28 cellular contexts compared by ENCODE assay signal in the genomic region with DNA sequence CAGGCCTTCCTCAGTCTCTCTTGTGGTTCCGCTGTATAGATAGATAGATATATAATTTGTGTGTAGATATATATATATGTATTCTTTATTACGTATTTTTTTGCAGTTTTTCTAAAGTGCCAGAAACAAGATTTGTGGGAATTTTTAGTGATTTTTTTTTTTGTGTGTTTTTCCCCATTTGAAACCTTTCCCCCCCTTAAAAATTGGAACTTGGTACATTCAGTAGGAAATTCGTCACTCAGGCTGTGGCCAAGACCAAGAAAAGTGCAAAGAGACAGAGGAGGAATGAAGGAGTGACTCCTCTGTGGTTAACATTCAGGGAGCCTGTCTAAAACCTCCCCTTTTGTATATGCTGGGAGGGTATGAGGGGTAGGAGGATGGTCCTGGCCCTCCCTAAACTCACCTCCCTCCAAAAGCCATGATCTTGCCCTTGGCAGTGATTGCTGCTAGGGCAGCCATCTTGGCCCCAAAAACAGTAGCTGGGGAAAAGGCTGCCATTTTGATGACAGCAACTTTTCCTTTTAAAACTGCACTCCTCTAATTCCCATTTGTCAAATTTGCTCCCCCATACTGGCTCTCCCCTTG. TPM values are rescaled to one million over a fixed set of nuclear protein-coding genes. Genes with fewer than 3 reads are reported as not detected.
DNase-seq lines count a peak whose midpoint lies in the region; ATAC-seq and TF ChIP-seq lines count a peak whose summit lies in the region.
"Had no signal": no experiment of that assay in that cellular context is flagged by ENCODE, and none has a peak within 500 bp of the region (broad histone marks: within the 10 kb centered on the region; RNA-seq: fewer than 3 reads in every experiment).

No MANE protein-coding gene starts in this region.

- intact Hi-C loops in mammary epithelial cell (cut with micrococcal nuclease) = no loop called here
- intact Hi-C loops in MCF 10A (cut with micrococcal nuclease) = no loop called here

- H3K9me3 Mint-ChIP-seq in MCF 10A (ENCODE audit: unreplicated experiment) = no peaks in the 10 kb centered on the region
- H3K9me3 Mint-ChIP-seq in mesothelial cell of epicardium = no peaks in the 10 kb centered on the region
- H3K9me3 Mint-ChIP-seq in type B pancreatic cell = no peaks in the 10 kb centered on the region
- H3K9me3 Mint-ChIP-seq: activated naive CD4-positive, alpha-beta T cell treated with anti-CD3 and anti-CD28 coated beads for 36 hours; activated T-cell treated with anti-CD3 and anti-CD28 coated beads, Interleukin-2, amount 50 U/mL, for 4 hours; naive thymus-derived CD8-positive, alpha-beta T cell; stimulated activated naive B cell treated with anti-CD40 and anti-IgM and Interleukin-4, amounts not matched to agents 10 μg/mL and 1 μg/mL and 100 μg/mL, for 72 hours had no signal

- no peaks in the 10 kb centered on the region for H3K9me3 ChIP-seq in mammary epithelial cell (replicated peaks; ENCODE audit: insufficient read depth, low read length)
- no peaks in the 10 kb centered on the region for H3K9me3 ChIP-seq in RWPE2 (ENCODE audit: severe bottlenecking)
- H3K9me3 ChIP-seq in smooth muscle cell (replicated peaks; ENCODE audit: low read depth) = no peaks in the 10 kb centered on the region
- H3K9me3 ChIP-seq: BLaER1, tibial nerve had no signal

- CTCF ChIA-PET in mammary epithelial cell (lab: Charles Lee; ENCODE audit: low non-redundant PET) = no interaction called here
- CTCF ChIA-PET in MCF 10A (lab: Yijun Ruan, JAX) = interaction anchor here (0.6 to 0.9 kb wide), 2 partner anchors 14 to 101 kb away, joined by 3 to 4 read pairs; no protein-coding TSS in a partner anchor

- H2AFZ ChIP-seq in mammary epithelial cell (ENCODE audit: low read depth, low read length) = no peak overlapping the region
- H2AFZ ChIP-seq in smooth muscle cell (ENCODE audit: low read depth) = no peak overlapping the region

- H3K4me1 ChIP-seq in mammary epithelial cell (ENCODE audit: insufficient read depth, low read length) (peaks cover 41% of the 10 kb centered on the region), RWPE2 (ENCODE audit: insufficient read depth, poor library complexity, severe bottlenecking) (no peaks in the 10 kb centered on the region), smooth muscle cell (ENCODE audit: low read depth) (peaks cover 8% of the 10 kb centered on the region)

- H3K4me2 ChIP-seq in mammary epithelial cell (ENCODE audit: insufficient read depth, low read depth, low read length) (no peak overlapping the region), smooth muscle cell (no peak overlapping the region)
- H3K4me2 ChIP-seq: BLaER1 had no signal

- in situ Hi-C loops in mammary epithelial cell (cut with MboI; ENCODE audit: low sequenced_read_pairs in 2 of 2) = no loop called here

- dilution Hi-C loops in mammary epithelial cell (cut with HindIII; ENCODE audit: low sequenced_read_pairs) = loop anchor here (5.0 kb wide), 1 partner anchor 77 kb away; no protein-coding TSS in a partner anchor

- H4K20me1 ChIP-seq in mammary epithelial cell (ENCODE audit: insufficient read depth, low read length) = no peaks in the 10 kb centered on the region
- H4K20me1 ChIP-seq in smooth muscle cell (ENCODE audit: low read depth) = peaks cover 13% of the 10 kb centered on the region
- H4K20me1 ChIP-seq: BLaER1 had no signal

- ATAC-seq in RWPE2 (ENCODE audit: low read depth) = no peak
- ATAC-seq: activated T-cell treated with anti-CD3 and anti-CD28 coated beads, Interleukin-2, amount 50 U/mL, for 4 hours; naive thymus-derived CD8-positive, alpha-beta T cell; stimulated activated naive B cell treated with anti-CD40 and anti-IgM and Interleukin-4, amounts not matched to agents 10 μg/mL and 1 μg/mL and 100 μg/mL, for 72 hours had no signal

- H3K4me3 ChIP-seq in mammary epithelial cell (replicated peaks in 1 of 3; ENCODE audit: insufficient read depth in 1 of 3, low read depth in 2 of 3, low read length in 3 of 3) = no peak overlapping the region
- H3K4me3 ChIP-seq in RWPE2 (ENCODE audit: severe bottlenecking) = no peak overlapping the region
- H3K4me3 ChIP-seq in smooth muscle cell = no peak overlapping the region
- H3K4me3 ChIP-seq: BLaER1, tibial nerve had no signal

- POLR2A ChIA-PET in MCF 10A (lab: Yijun Ruan, JAX) = interaction anchor here (1.3 to 13.5 kb wide), 4 partner anchors 16 to 101 kb away, joined by 3 to 95 read pairs (median 10); a partner anchor contains a TSS

- DNase-seq in mammary epithelial cell (no peak), MCF 10A (ENCODE audit: unreplicated experiment) (no peak), RWPE2 (ENCODE audit: low spot score) (no peak), mesothelial cell of epicardium (ENCODE audit: low spot score in 2 of 2, unreplicated experiment in 2 of 2) (no peak), type B pancreatic cell (ENCODE audit: extremely low spot score, unreplicated experiment) (no peak), AML-193 (lab: John Stamatoyannopoulos, UW) (no peak), NCI-H1694 treated with DMSO at 0.1 percent for 48 hours (lab: John Stamatoyannopoulos, UW) (no peak), smooth muscle cell (lab: John Stamatoyannopoulos, UW; ENCODE audit: unreplicated experiment) (no peak)
- DNase-seq: activated naive CD4-positive, alpha-beta T cell treated with anti-CD3 and anti-CD28 coated beads for 36 hours; activated T-cell treated with anti-CD3 and anti-CD28 coated beads, Interleukin-2, amount 50 U/mL, for 4 hours; Calu3; caudate nucleus; EL; foreskin fibroblast; HCEC 1CT; naive thymus-derived CD8-positive, alpha-beta T cell; NCI-H1048; NCI-H1930; NCI-H2227 treated with DMSO at 0.1 percent for 48 hours; SHP77; stimulated activated naive B cell treated with anti-CD40 and anti-IgM and Interleukin-4, amounts not matched to agents 10 μg/mL and 1 μg/mL and 100 μg/mL, for 72 hours had no signal

- H3K27ac ChIP-seq in mammary epithelial cell (ENCODE audit: insufficient read depth, low read depth, low read length) = peak overlapping the region; percentile 36
- peak overlapping the region; percentile 25 for H3K27ac ChIP-seq in RWPE2 (ENCODE audit: poor library complexity, severe bottlenecking)
- no peak overlapping the region for H3K27ac ChIP-seq in smooth muscle cell (ENCODE audit: low read depth)
- H3K27ac ChIP-seq: BLaER1 had no signal

- no peak overlapping the region for H3K4me3 Mint-ChIP-seq in MCF 10A (ENCODE audit: unreplicated experiment)
- H3K4me3 Mint-ChIP-seq in mesothelial cell of epicardium = no peak overlapping the region
- peak overlapping the region; percentile 30 for H3K4me3 Mint-ChIP-seq in type B pancreatic cell
- H3K4me3 Mint-ChIP-seq: activated naive CD4-positive, alpha-beta T cell treated with anti-CD3 and anti-CD28 coated beads for 36 hours; activated T-cell treated with anti-CD3 and anti-CD28 coated beads, Interleukin-2, amount 50 U/mL, for 4 hours; stimulated activated naive B cell treated with anti-CD40 and anti-IgM and Interleukin-4, amounts not matched to agents 10 μg/mL and 1 μg/mL and 100 μg/mL, for 72 hours had no signal

- TF ChIP-seq CTCF in mammary epithelial cell (conservative IDR thresholded peaks at IDR 0.05 in 1 of 2, IDR thresholded peaks at IDR 0.05 in 1 of 2; ENCODE audit: extremely low read depth in 1 of 2, insufficient read depth in 1 of 2, low read depth in 1 of 2, low read length in 2 of 2) (no peak), MCF 10A (IDR thresholded peaks at IDR 0.05; ENCODE audit: unreplicated experiment) (no peak), RWPE2 (IDR thresholded peaks at IDR 0.05; ENCODE audit: poor library complexity, severe bottlenecking) (no peak), mesothelial cell of epicardium (IDR thresholded peaks at IDR 0.05; ENCODE audit: unreplicated experiment) (no peak), type B pancreatic cell (conservative IDR thresholded peaks at IDR 0.05) (no peak), smooth muscle cell (IDR thresholded peaks at IDR 0.05; ENCODE audit: borderline replicate concordance, insufficient read depth, poor library complexity, severe bottlenecking) (no peak)

- H3K27me3 ChIP-seq in mammary epithelial cell (ENCODE audit: insufficient read depth, low read length) = no peaks in the 10 kb centered on the region
- H3K27me3 ChIP-seq in RWPE2 (ENCODE audit: insufficient read depth, poor library complexity, severe bottlenecking) = no peaks in the 10 kb centered on the region
- no peaks in the 10 kb centered on the region for H3K27me3 ChIP-seq in smooth muscle cell (ENCODE audit: low read depth)
- H3K27me3 ChIP-seq: BLaER1, tibial nerve had no signal

- H3K4me1 Mint-ChIP-seq in MCF 10A (ENCODE audit: insufficient read depth, unreplicated experiment) (peaks cover 16% of the 10 kb centered on the region), mesothelial cell of epicardium (peaks cover 8% of the 10 kb centered on the region), type B pancreatic cell (ENCODE audit: unreplicated experiment) (peaks cover 11% of the 10 kb centered on the region)

- no peak overlapping the region for H3K9ac ChIP-seq in mammary epithelial cell (ENCODE audit: insufficient read depth, low read length)
- no peak overlapping the region for H3K9ac ChIP-seq in smooth muscle cell (ENCODE audit: low read depth)
- H3K9ac ChIP-seq: BLaER1 had no signal

- H3K36me3 ChIP-seq in mammary epithelial cell (ENCODE audit: insufficient read depth, low read length) (no peaks in the 10 kb centered on the region), RWPE2 (ENCODE audit: low read depth) (0 out of 2 replicates have a peak, but pooled peaks cover 5% of the 10 kb centered on the region), smooth muscle cell (ENCODE audit: low read depth) (no peaks in the 10 kb centered on the region)

- 74% methylated on average over 3 of the region's 3 CpGs for WGBS in mammary epithelial cell (ENCODE audit: low coverage, missing lambda C conversion rate)
- WGBS in smooth muscle cell (ENCODE audit: low lambda C conversion rate) = 86% methylated on average over 3 of the region's 3 CpGs

- H3K27me3 Mint-ChIP-seq in MCF 10A (ENCODE audit: insufficient read depth, unreplicated experiment) = no peaks in the 10 kb centered on the region
- H3K27me3 Mint-ChIP-seq in mesothelial cell of epicardium (ENCODE audit: low read depth) = no peaks in the 10 kb centered on the region
- H3K27me3 Mint-ChIP-seq in type B pancreatic cell = no peaks in the 10 kb centered on the region
- H3K27me3 Mint-ChIP-seq: naive thymus-derived CD8-positive, alpha-beta T cell; progenitor cell of endocrine pancreas; stimulated activated naive B cell treated with anti-CD40 and anti-IgM and Interleukin-4, amounts not matched to agents 10 μg/mL and 1 μg/mL and 100 μg/mL, for 72 hours had no signal

- peaks cover 35% of the 10 kb centered on the region for H3F3A ChIP-seq in smooth muscle cell (ENCODE audit: low read depth)

- H3K36me3 Mint-ChIP-seq in MCF 10A (ENCODE audit: insufficient read depth, unreplicated experiment) = peaks cover 61% of the 10 kb centered on the region
- peaks cover 13% of the 10 kb centered on the region for H3K36me3 Mint-ChIP-seq in mesothelial cell of epicardium
- H3K36me3 Mint-ChIP-seq in type B pancreatic cell = peaks cover 8% of the 10 kb centered on the region

- H3K79me2 ChIP-seq in mammary epithelial cell (ENCODE audit: insufficient read depth, low read length) = peaks cover 16% of the 10 kb centered on the region
- no peaks in the 10 kb centered on the region for H3K79me2 ChIP-seq in smooth muscle cell (ENCODE audit: low read depth)

- H3K27ac Mint-ChIP-seq in MCF 10A (ENCODE audit: low read depth, unreplicated experiment) (no peak overlapping the region), mesothelial cell of epicardium (peak overlapping the region; percentile 52), type B pancreatic cell (peak overlapping the region; percentile 82)
- H3K27ac Mint-ChIP-seq: activated naive CD4-positive, alpha-beta T cell treated with anti-CD3 and anti-CD28 coated beads for 36 hours; progenitor cell of endocrine pancreas; stimulated activated naive B cell treated with anti-CD40 and anti-IgM and Interleukin-4, amounts not matched to agents 10 μg/mL and 1 μg/mL and 100 μg/mL, for 72 hours had no signal

- BruUV-seq in mammary epithelial cell (replicated peaks; lab: Mats Ljungman, UMichigan) (no TSS peak), MCF 10A (replicated peaks; lab: Mats Ljungman, UMichigan) (no TSS peak)

RNA-seq across cellular contexts. Expression of a gene that starts 15.2 kb away (rescaled TPM):
- 10 to 100 TPM; 30.2 to 35.4 TPM for total RNA-seq in mammary epithelial cell
- 33.8 TPM for polyA plus RNA-seq in mammary epithelial cell
- 10.9 TPM for polyA minus RNA-seq in mammary epithelial cell
- 3.3 and 7.8 TPM in 2 replicates for total RNA-seq in MCF 10A (2022)
- 15.9 to 17.7 TPM (median 16.0 TPM) in 3 replicates for total RNA-seq in mesothelial cell of epicardium
- 16.4 and 51.1 TPM in 2 replicates for total RNA-seq in type B pancreatic cell (ENCODE audit: low replicate concordance)
- 8.9 and 12.2 TPM in 2 replicates for total RNA-seq in smooth muscle cell
- 19.0 and 22.5 TPM in 2 replicates for polyA plus RNA-seq in smooth muscle cell

RNA-seq across cellular contexts. Expression of a gene that starts 19.4 kb away (rescaled TPM):
- total RNA-seq in mammary epithelial cell = 10 to 100 TPM; 32.5 to 56.3 TPM
- polyA plus RNA-seq in mammary epithelial cell = 20.9 TPM
- 66.9 TPM for polyA minus RNA-seq in mammary epithelial cell
- total RNA-seq in MCF 10A (2022) = 26.3 and 29.1 TPM in 2 replicates
- 36.4 to 40.1 TPM (median 39.7 TPM) in 3 replicates for total RNA-seq in mesothelial cell of epicardium
- 34.5 and 76.6 TPM in 2 replicates for total RNA-seq in type B pancreatic cell (ENCODE audit: low replicate concordance)
- total RNA-seq in smooth muscle cell = 24.2 and 25.6 TPM in 2 replicates
- polyA plus RNA-seq in smooth muscle cell = 22.8 and 26.9 TPM in 2 replicates

RNA-seq across cellular contexts. Expression of a gene that starts 20.7 kb away (rescaled TPM):
- total RNA-seq in mammary epithelial cell (10 to 100 TPM; 11.2 to 20.2 TPM), MCF 10A (2022) (0.84 and 2.1 TPM in 2 replicates), mesothelial cell of epicardium (24.8 to 26.8 TPM (median 26.5 TPM) in 3 replicates), type B pancreatic cell (ENCODE audit: low replicate concordance) (21.8 and 76.0 TPM in 2 replicates), smooth muscle cell (21.3 and 28.5 TPM in 2 replicates)
- polyA plus RNA-seq in mammary epithelial cell (16.8 TPM), smooth muscle cell (13.9 and 30.9 TPM in 2 replicates)
- 13.5 TPM for polyA minus RNA-seq in mammary epithelial cell
- total RNA-seq: endothelial cell of umbilical vein had no signal

RNA-seq across cellular contexts. Expression of a gene that starts 21.2 kb away (rescaled TPM):
- total RNA-seq in mammary epithelial cell = not detected
- not detected for polyA plus RNA-seq in mammary epithelial cell
- polyA minus RNA-seq in mammary epithelial cell = not detected
- total RNA-seq in MCF 10A (2022) = not detected in 2 replicates
- not detected in 3 replicates for total RNA-seq in mesothelial cell of epicardium
- total RNA-seq in type B pancreatic cell (ENCODE audit: low replicate concordance) = not detected in 2 replicates
- not detected in 2 replicates for total RNA-seq in smooth muscle cell
- polyA plus RNA-seq in smooth muscle cell = 0.51 TPM in 1 of 2 replicates, not detected in the other
- total RNA-seq: activated CD8-positive, alpha-beta memory T cell treated with anti-CD3 and anti-CD28 coated beads for 36 hours; activated naive CD4-positive, alpha-beta T cell treated with anti-CD3 and anti-CD28 coated beads for 36 hours; activated T-cell treated with anti-CD3 and anti-CD28 coated beads, Interleukin-2, amount 50 U/mL, for 4 hours; Calu3; dermis microvascular lymphatic vessel endothelial cell; endothelial cell of umbilical vein; mesenteric fat pad; naive thymus-derived CD8-positive, alpha-beta T cell; progenitor cell of endocrine pancreas; tibial nerve had no signal
- polyA plus RNA-seq: endothelial cell of umbilical vein; naive thymus-derived CD8-positive, alpha-beta T cell had no signal

RNA-seq across cellular contexts. Expression of a gene that starts 24.1 kb away (rescaled TPM):
- total RNA-seq in mammary epithelial cell = 100 to 1,000 TPM; 168 to 184 TPM
- 8.6 TPM for polyA plus RNA-seq in mammary epithelial cell
- polyA minus RNA-seq in mammary epithelial cell = 461 TPM
- 89.6 and 107 TPM in 2 replicates for total RNA-seq in MCF 10A (2022)
- total RNA-seq in mesothelial cell of epicardium = 195 to 208 TPM (median 204 TPM) in 3 replicates
- total RNA-seq in type B pancreatic cell (ENCODE audit: low replicate concordance) = 175 and 244 TPM in 2 replicates
- 72.0 and 76.0 TPM in 2 replicates for total RNA-seq in smooth muscle cell
- polyA plus RNA-seq in smooth muscle cell = 80.2 and 123 TPM in 2 replicates
